In the genomic region with DNA sequence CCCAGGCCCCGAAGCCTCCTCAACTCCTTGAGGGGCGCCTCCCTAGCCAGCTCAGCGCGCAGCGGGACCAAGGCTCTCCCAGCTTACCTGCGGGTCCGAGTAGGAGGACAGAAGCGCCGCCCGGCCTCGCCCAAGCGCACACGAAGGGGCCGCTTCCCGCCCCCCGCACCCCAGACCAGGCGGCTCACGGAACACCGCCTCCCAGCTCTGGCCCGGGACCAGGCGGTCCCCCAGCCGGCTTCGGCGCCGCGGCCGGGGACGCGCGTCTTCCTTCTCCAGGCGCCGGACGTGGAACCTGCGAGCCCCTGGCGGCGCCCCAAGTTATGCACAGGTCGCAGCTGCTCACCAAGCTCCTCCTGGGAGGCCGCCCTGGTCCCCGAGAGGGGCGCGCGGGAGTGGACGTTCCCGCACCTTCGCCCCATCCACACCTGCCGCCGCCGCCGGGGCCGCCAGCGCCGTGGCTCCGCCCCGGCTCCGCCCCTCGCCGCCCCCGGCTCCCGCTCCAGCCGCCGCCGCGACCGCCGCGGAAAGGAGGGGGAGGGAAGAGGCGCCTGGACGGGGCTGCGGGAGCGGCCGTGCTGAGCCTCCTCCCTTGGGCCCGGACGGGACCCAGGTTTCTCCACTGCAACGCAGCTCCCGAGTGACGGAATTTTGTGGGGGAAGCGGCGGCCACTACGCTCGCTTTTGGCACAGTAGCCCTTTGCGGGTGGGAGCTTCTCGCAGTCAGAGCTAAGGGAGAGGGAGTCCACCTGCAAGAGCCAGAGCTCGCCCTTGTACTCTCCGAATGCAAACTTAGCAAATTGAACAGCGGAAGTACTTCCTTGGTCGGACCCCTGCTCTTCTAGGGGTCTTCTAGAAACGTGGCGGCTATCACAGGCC, we compare ENCODE assay signal across 8 cellular contexts.
DNase-seq lines count a peak whose midpoint lies in the region; ATAC-seq lines count a peak whose summit lies in the region.

No MANE protein-coding gene starts in this region.

- no peak overlapping the region for H2AK5ac ChIP-seq in mesendoderm (ENCODE audit: low read length)

- H3K27me3 ChIP-seq in ACC112 (ENCODE audit: insufficient read depth, low read length), result no peaks in the 10 kb centered on the region
- no peaks in the 10 kb centered on the region for H3K27me3 ChIP-seq in mesendoderm (ENCODE audit: insufficient read depth, low read length, poor library complexity)

- DNase-seq in HT1080 (ENCODE audit: low read depth) (peak; percentile 84), mesendoderm (peak; percentile 73), SIG-M5 (lab: John Stamatoyannopoulos, UW) (no peak)
- DNase-seq in activated CD4-positive, alpha-beta T cell treated with anti-CD3 and anti-CD28 coated beads, Interleukin-2, amount 50 U/mL, for 4 hours, result peak; percentile 28 to 34
- peak; percentile 37 for DNase-seq in effector CD8-positive, alpha-beta T cell (lab: John Stamatoyannopoulos, UW)
- peak; percentile 60 for DNase-seq in stimulated activated CD8-positive, alpha-beta memory T cell treated with anti-CD3 and anti-CD28 coated beads, Interleukin-4, amount 100 ng/mL, for 48 hours

- H3K18ac ChIP-seq in mesendoderm (ENCODE audit: low read length), result peak overlapping the region; percentile 94

- H2AFZ ChIP-seq in ACC112 (ENCODE audit: low read length, unreplicated experiment), result peak overlapping the region; percentile 92

- peak overlapping the region; percentile 15 for H2BK120ac ChIP-seq in mesendoderm (ENCODE audit: low read depth, low read length)

- H3K79me1 ChIP-seq in mesendoderm (ENCODE audit: low read length), result no peaks in the 10 kb centered on the region

- WGBS in mesendoderm (ENCODE audit: extremely low coverage, insufficient coverage, low lambda C conversion rate), result no CpG with 5 or more reads among the region's 88 CpGs

- no peak overlapping the region for H2BK5ac ChIP-seq in mesendoderm (ENCODE audit: low read length)

- peaks cover 38% of the 10 kb centered on the region for H3K4me1 ChIP-seq in ACC112 (ENCODE audit: control insufficient read depth, insufficient read depth, low read length, unreplicated experiment)
- H3K4me1 ChIP-seq in mesendoderm (ENCODE audit: control insufficient read depth, low read depth, low read length), result no peaks in the 10 kb centered on the region

- H3K23ac ChIP-seq in mesendoderm (ENCODE audit: low read length), result no peak overlapping the region

- ATAC-seq in GM19328 (IDR thresholded peaks at IDR 0.05; ENCODE audit: unreplicated experiment), result peak; percentile 55

- H4K5ac ChIP-seq in mesendoderm (ENCODE audit: low read length), result no peak overlapping the region

- peak overlapping the region; percentile 89 for H3K56ac ChIP-seq in mesendoderm (ENCODE audit: low read length)

- H2BK15ac ChIP-seq in mesendoderm (replicated peaks; ENCODE audit: low read depth), result no peak overlapping the region

- H4K8ac ChIP-seq in mesendoderm (ENCODE audit: low read depth, low read length), result no peak overlapping the region

- H3K4ac ChIP-seq in mesendoderm (ENCODE audit: low read depth, low read length), result no peak overlapping the region

- peaks cover 87% of the 10 kb centered on the region for H3K79me2 ChIP-seq in ACC112 (ENCODE audit: control insufficient read depth, insufficient read depth, low read length, unreplicated experiment)
- H3K79me2 ChIP-seq in mesendoderm (ENCODE audit: control insufficient read depth, insufficient read depth, low read length), result no peaks in the 10 kb centered on the region

- peak overlapping the region; percentile 75 for H3K9ac ChIP-seq in mesendoderm (ENCODE audit: low read length)

- peak overlapping the region; percentile 100 for H3K27ac ChIP-seq in ACC112 (ENCODE audit: low read depth, low read length)
- no peak overlapping the region for H3K27ac ChIP-seq in mesendoderm (ENCODE audit: low read depth, low read length)

- H3K4me2 ChIP-seq in mesendoderm (ENCODE audit: low read length), result peak overlapping the region; percentile 90

- H3K4me3 ChIP-seq in ACC112 (ENCODE audit: low read depth, low read length), result peak overlapping the region; percentile 98
- H3K4me3 ChIP-seq in mesendoderm (ENCODE audit: low read length), result peak overlapping the region; percentile 65

- H3K36me3 ChIP-seq in ACC112 (ENCODE audit: insufficient read depth, low read length), result peaks cover 21% of the 10 kb centered on the region
- H3K36me3 ChIP-seq in mesendoderm (ENCODE audit: control insufficient read depth, insufficient read depth, low read length), result no peaks in the 10 kb centered on the region
